8 cellular contexts compared by ENCODE assay signal in the genomic region with DNA sequence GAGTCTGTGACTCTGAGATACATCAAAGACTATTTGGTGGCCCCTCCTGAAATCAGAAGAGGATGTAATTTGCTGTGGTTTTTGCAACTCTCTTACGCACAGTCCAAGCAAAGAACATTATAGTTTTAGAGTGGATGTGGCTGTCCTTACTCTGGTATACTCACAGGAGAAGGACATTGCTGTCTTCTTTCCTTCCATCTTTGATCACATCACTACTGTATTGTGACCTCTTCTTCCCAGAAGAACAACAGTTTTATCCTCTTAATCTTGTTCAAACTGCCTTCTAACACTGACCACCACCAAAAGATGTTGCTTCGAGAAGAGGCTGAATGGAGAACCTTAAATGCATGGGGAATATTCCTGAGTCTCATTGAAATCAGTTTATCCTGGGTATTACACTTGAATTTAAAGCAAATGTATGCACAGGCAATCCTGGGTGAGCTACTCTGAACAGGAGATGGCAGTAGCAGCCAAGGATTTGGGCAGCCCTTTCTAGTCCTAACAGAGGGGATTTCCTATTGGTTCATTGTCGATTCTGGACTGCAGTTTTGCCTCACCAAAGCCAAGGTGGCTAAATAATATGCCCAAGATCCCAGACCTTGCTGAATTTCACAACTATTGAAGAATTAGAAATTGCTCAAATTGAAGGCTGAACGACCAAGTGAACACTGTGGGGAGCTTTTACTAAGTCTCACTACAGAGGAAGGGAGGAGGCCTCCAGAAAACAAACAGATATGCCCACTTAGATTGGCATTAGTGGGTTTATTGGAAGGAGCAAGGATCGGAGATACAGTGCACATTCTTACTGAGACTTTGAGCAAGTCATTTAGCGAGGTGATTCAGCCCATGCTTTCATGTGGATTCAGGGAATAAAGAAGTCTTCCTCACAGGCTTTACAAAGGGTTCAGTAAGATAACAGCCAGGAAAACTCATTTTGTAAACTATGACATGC.
DNase-seq lines count a peak whose midpoint lies in the region; ATAC-seq, FAIRE-seq and TF ChIP-seq lines count a peak whose summit lies in the region.

No MANE protein-coding gene starts in this region.

- H3K4me1 ChIP-seq in SJSA1 (replicated peaks) (peaks cover 42% of the 10 kb centered on the region), pancreas (peaks cover 0 to 4% (median 0%) of the 10 kb centered on the region in 3 donors)

- ATAC-seq in GM21526 (IDR thresholded peaks at IDR 0.05; ENCODE audit: low FRiP score, unreplicated experiment) (peak; percentile 84), pancreas (peak; percentile 75 to 98 (median 94))

- no peak for FAIRE-seq in pancreas (lab: Jason Lieb, UNC)

- H3K27me3 ChIP-seq in SJSA1 (replicated peaks) (no peaks in the 10 kb centered on the region), pancreas (no peaks in the 10 kb centered on the region)

- peak; percentile 23 for DNase-seq in GM10266 (ENCODE audit: extremely low spot score)
- DNase-seq in HS-5 (ENCODE audit: low read depth): peak; percentile 70
- DNase-seq in SJSA1 (ENCODE audit: low read depth in 1 of 2, low spot score in 2 of 2): peak; percentile 76 to 79
- DNase-seq in fibroblast of the aortic adventitia (ENCODE audit: low read depth): peak; percentile 94
- DNase-seq in pancreas: peak in 3 of 6 donors; percentile 17 to 50 (median 41)
- no peak for DNase-seq in stimulated activated CD8-positive, alpha-beta memory T cell treated with anti-CD3 and anti-CD28 coated beads, Interleukin-4, amount 100 ng/mL, for 48 hours
- no peak for DNase-seq in CD1c-positive myeloid dendritic cell (ENCODE audit: extremely low spot score)

- no peaks in the 10 kb centered on the region for H3K9me3 ChIP-seq in SJSA1 (replicated peaks)
- no peaks in the 10 kb centered on the region for H3K9me3 ChIP-seq in pancreas

- 54 to 55% methylated on average over 6 of the region's 6 CpGs for WGBS in pancreas, 2 donors

- intact Hi-C loops in pancreas (cut with DNase I): no loop called here

- H3K36me3 ChIP-seq in SJSA1 (no peaks in the 10 kb centered on the region), pancreas (no peaks in the 10 kb centered on the region)

- peak overlapping the region; percentile 75 for H3K27ac ChIP-seq in SJSA1
- H3K27ac ChIP-seq in pancreas: no peak overlapping the region

- TF ChIP-seq CTCF in GM10266 (IDR thresholded peaks at IDR 0.05; ENCODE audit: control insufficient read depth, insufficient read depth, low read depth, missing control alignments) (peak; percentile 65), fibroblast of the aortic adventitia (IDR thresholded peaks at IDR 0.05; ENCODE audit: insufficient read depth, low read length) (peak; percentile 81), pancreas (IDR thresholded peaks at IDR 0.05) (peak in 3 of 4 donors; percentile 39 to 53 (median 43))

- H3K4me3 ChIP-seq in SJSA1: no peak overlapping the region
- H3K4me3 ChIP-seq in fibroblast of the aortic adventitia (ENCODE audit: low read depth, low read length): no peak overlapping the region
- H3K4me3 ChIP-seq in pancreas: no peak overlapping the region

Comparison
In these comparisons a context has a peak if more than half of its experiments do, and no peak if none do; other contexts are left out.
1. DNase-seq: peak in GM10266 (single experiment), HS-5 (single experiment), SJSA1 (2 of 2) and fibroblast of the aortic adventitia (single experiment); none in stimulated activated CD8-positive, alpha-beta memory T cell treated with anti-CD3 and anti-CD28 coated beads, Interleukin-4, amount 100 ng/mL, for 48 hours (single experiment) and CD1c-positive myeloid dendritic cell (single experiment).
2. Peak in every context shown above with its lines, with median percentiles within 50 percentile points of each other: CTCF ChIP-seq.